8 cellular contexts compared by ENCODE assay signal in the genomic region with DNA sequence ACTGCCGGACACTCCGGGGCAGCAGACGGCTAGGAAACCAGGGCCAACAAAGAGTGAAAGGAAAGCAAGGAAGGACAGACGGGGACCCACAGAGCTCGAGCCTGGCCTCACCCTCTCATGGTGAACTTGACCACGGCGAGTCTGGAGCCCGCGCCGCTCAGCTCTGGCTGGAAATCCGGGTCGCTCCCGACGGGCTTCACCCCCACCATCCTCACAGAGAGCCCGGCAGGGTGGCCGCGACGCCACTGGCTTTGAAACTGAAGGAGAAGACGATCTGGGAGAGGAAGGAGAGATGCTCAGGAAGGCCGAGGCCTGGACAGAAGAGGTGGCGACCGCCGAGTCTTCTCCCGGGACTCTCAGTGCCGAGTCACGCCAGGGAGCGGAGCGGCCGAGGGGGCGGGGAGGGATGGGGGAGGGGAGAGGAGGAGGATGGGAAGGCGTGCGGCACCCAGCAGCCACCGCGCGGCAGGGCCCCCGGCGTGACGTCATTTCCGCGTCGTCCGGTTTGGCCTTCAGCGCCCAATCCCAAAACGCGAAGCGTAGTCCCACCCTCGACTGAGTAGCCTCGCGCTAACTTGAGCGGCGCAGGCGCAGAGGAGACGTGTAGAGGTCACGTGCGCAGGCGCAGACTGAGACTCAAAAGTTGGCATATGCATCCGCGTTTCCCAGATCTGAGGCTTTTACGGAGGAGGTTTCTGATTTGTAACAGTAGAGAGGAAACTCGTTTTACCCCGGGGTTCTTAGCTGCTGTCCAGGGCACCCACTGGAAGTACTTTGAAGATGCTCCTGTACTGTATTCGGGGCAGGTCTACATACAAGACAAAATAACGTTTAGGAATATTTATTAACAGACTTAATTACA. TPM values are rescaled to one million over a fixed set of nuclear protein-coding genes. Genes with fewer than 3 reads are reported as not detected.
DNase-seq lines count a peak whose midpoint lies in the region; ATAC-seq and TF ChIP-seq lines count a peak whose summit lies in the region.

A gene (minus strand): TSS at position 361 of the 862 bp plus-strand sequence. CDS start 152 bp downstream, at position 209.

- CTCF ChIA-PET in SK-N-SH (lab: Yijun Ruan, JAX) = no interaction called here

- H3F3A ChIP-seq in SK-N-SH (replicated peaks; ENCODE audit: insufficient read depth) = no peaks in the 10 kb centered on the region

- TF ChIP-seq EP300 in SK-N-SH (IDR thresholded peaks at IDR 0.05; ENCODE audit: borderline replicate concordance in 1 of 2, low read depth in 1 of 2, low read length in 1 of 2) = peak; percentile 35 to 41; a peak in 2 of 4 replicates

- TF ChIP-seq RAD21 in SK-N-SH (IDR thresholded peaks at IDR 0.05; ENCODE audit: low read length) = no peak

- POLR2A ChIA-PET in SK-N-SH (lab: Yijun Ruan, JAX) = interaction anchor here (1.5 kb wide), 1 partner anchor 13 kb away, joined by 10 read pairs; a partner anchor contains a TSS

- peaks cover 0 to 5% of the 10 kb centered on the region in 2 experiments for H3K36me3 ChIP-seq in SK-N-SH (replicated peaks in 1 of 2; ENCODE audit: control insufficient read depth in 1 of 2, insufficient read depth in 2 of 2, low read length in 1 of 2)

- H3K4me3 ChIP-seq in SK-N-SH (ENCODE audit: low read depth in 2 of 2, low read length in 1 of 2) = peak within 1 kb of the TSS; percentile 88 to 97

- H3K9me2 ChIP-seq in SK-N-SH = no peaks in the 10 kb centered on the region

- H3K9ac ChIP-seq in SK-N-SH = peak within 1 kb of the TSS; percentile 98

- DNase-seq in GM04503 (ENCODE audit: low read depth) (peak; percentile 85), NCI-H1048 (lab: John Stamatoyannopoulos, UW) (peak; percentile 99), SK-N-SH (peak; percentile 97), germinal center (ENCODE audit: low spot score) (peak; percentile 95), non-pigmented ciliary epithelial cell (ENCODE audit: low read depth) (peak; percentile 92), superior temporal gyrus (ENCODE audit: extremely low spot score) (peak; percentile 100)
- DNase-seq in activated naive CD4-positive, alpha-beta T cell treated with anti-CD3 and anti-CD28 coated beads, Interleukin-2, amount 50 U/mL, for 16 hours = peak; percentile 99

- H3K79me2 ChIP-seq in SK-N-SH (ENCODE audit: insufficient read depth) = peaks cover 49% of the 10 kb centered on the region

- 3% methylated on average over 45 of the region's 63 CpGs for WGBS in SK-N-SH (ENCODE audit: low lambda C conversion rate)

- peak within 1 kb of the TSS; percentile 92 for H2AFZ ChIP-seq in SK-N-SH (ENCODE audit: low read depth)

- no peaks in the 10 kb centered on the region for H3K9me3 ChIP-seq in SK-N-SH

- peaks cover 0 to 7% of the 10 kb centered on the region in 2 experiments; a peak in 2 of 4 replicates for H3K4me1 ChIP-seq in SK-N-SH (ENCODE audit: control insufficient read depth in 1 of 2, insufficient read depth in 2 of 2, low read depth in 1 of 2, low read length in 1 of 2)

- no peaks in the 10 kb centered on the region for H3K27me3 ChIP-seq in SK-N-SH (ENCODE audit: insufficient read depth)

- peak within 1 kb of the TSS; percentile 95 to 97 for H3K27ac ChIP-seq in SK-N-SH (ENCODE audit: low read depth in 2 of 2, low read length in 1 of 2)

- ATAC-seq in HG02571 (IDR thresholded peaks at IDR 0.05; ENCODE audit: unreplicated experiment) = peak; percentile 93

- H4K20me1 ChIP-seq in SK-N-SH (ENCODE audit: insufficient read depth) = peaks cover 43% of the 10 kb centered on the region

- no peak for TF ChIP-seq CTCF in SK-N-SH (IDR thresholded peaks at IDR 0.05)

- H3K4me2 ChIP-seq in SK-N-SH = peak within 1 kb of the TSS; percentile 86

TF ChIP-seq in SK-N-SH, 30 proteins besides CTCF, POLR2A, EP300 and RAD21 (continues in another document):
- no peak; the same call in 1 of the 2 replicates for TF ChIP-seq FOSL2 (IDR thresholded peaks at IDR 0.05; ENCODE audit: borderline replicate concordance, low read depth)
- no peak for TF ChIP-seq EZH2phosphoT487 (IDR thresholded peaks at IDR 0.05; ENCODE audit: borderline replicate concordance, low read depth)
- TF ChIP-seq GATA2 (CRISPR knock-in tag; IDR thresholded peaks at IDR 0.05) = no peak
- TF ChIP-seq TCF12 (IDR thresholded peaks at IDR 0.05) = peak; percentile 40; the same call in 1 of the 2 replicates
- peak; percentile 81 for TF ChIP-seq ELF1 (IDR thresholded peaks at IDR 0.05)
- TF ChIP-seq GABPA (IDR thresholded peaks at IDR 0.05; ENCODE audit: low read depth) = peak; percentile 79
- TF ChIP-seq RXRA (IDR thresholded peaks at IDR 0.05; ENCODE audit: borderline replicate concordance, low read depth) = no peak
- TF ChIP-seq SIN3A (IDR thresholded peaks at IDR 0.05; ENCODE audit: borderline replicate concordance, low read depth, low read length) = peak; percentile 83; the same call in 1 of the 2 replicates
- TF ChIP-seq SMC3 (IDR thresholded peaks at IDR 0.05; ENCODE audit: low read depth, low read length) = no peak
- TF ChIP-seq NRF1 (IDR thresholded peaks at IDR 0.05; ENCODE audit: low read depth, low read length) = peak; percentile 100
- TF ChIP-seq, protein P1, sequence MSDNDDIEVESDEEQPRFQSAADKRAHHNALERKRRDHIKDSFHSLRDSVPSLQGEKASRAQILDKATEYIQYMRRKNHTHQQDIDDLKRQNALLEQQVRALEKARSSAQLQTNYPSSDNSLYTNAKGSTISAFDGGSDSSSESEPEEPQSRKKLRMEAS (IDR thresholded peaks at IDR 0.05; ENCODE audit: low read depth) = peak; percentile 83
- TF ChIP-seq, protein P2, sequence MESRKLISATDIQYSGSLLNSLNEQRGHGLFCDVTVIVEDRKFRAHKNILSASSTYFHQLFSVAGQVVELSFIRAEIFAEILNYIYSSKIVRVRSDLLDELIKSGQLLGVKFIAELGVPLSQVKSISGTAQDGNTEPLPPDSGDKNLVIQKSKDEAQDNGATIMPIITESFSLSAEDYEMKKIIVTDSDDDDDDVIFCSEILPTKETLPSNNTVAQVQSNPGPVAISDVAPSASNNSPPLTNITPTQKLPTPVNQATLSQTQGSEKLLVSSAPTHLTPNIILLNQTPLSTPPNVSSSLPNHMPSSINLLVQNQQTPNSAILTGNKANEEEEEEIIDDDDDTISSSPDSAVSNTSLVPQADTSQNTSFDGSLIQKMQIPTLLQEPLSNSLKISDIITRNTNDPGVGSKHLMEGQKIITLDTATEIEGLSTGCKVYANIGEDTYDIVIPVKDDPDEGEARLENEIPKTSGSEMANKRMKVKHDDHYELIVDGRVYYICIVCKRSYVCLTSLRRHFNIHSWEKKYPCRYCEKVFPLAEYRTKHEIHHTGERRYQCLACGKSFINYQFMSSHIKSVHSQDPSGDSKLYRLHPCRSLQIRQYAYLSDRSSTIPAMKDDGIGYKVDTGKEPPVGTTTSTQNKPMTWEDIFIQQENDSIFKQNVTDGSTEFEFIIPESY (IDR thresholded peaks at IDR 0.05; ENCODE audit: borderline replicate concordance, low read depth) = peak; percentile 96
- TF ChIP-seq, protein P3, sequence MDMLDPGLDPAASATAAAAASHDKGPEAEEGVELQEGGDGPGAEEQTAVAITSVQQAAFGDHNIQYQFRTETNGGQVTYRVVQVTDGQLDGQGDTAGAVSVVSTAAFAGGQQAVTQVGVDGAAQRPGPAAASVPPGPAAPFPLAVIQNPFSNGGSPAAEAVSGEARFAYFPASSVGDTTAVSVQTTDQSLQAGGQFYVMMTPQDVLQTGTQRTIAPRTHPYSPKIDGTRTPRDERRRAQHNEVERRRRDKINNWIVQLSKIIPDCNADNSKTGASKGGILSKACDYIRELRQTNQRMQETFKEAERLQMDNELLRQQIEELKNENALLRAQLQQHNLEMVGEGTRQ (IDR thresholded peaks at IDR 0.05; ENCODE audit: borderline replicate concordance, low read depth, low read length) = peak; percentile 64
- TF ChIP-seq POLR2AphosphoS5 (IDR thresholded peaks at IDR 0.05; ENCODE audit: low read depth, low read length) = peak; percentile 94
- TF ChIP-seq MEF2A (IDR thresholded peaks at IDR 0.05; ENCODE audit: borderline replicate concordance, low read depth) = no peak
- TF ChIP-seq, protein P4, sequence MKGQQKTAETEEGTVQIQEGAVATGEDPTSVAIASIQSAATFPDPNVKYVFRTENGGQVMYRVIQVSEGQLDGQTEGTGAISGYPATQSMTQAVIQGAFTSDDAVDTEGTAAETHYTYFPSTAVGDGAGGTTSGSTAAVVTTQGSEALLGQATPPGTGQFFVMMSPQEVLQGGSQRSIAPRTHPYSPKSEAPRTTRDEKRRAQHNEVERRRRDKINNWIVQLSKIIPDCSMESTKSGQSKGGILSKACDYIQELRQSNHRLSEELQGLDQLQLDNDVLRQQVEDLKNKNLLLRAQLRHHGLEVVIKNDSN (IDR thresholded peaks at IDR 0.05; ENCODE audit: borderline replicate concordance, low read depth) = peak; percentile 91
- TF ChIP-seq RFX5 (IDR thresholded peaks at IDR 0.05; ENCODE audit: low read length) = peak; percentile 69; the same call in 1 of the 2 replicates
- TF ChIP-seq CHD2 (IDR thresholded peaks at IDR 0.05; ENCODE audit: low read length, partially characterized antibody) = peak; percentile 99
- TF ChIP-seq RCOR1 (IDR thresholded peaks at IDR 0.05; ENCODE audit: low read length) = peak; percentile 21; the same call in 1 of the 2 replicates
- TF ChIP-seq YY1 (IDR thresholded peaks at IDR 0.05; ENCODE audit: low read depth) = no peak
- peak; percentile 91 for TF ChIP-seq TAF1 (IDR thresholded peaks at IDR 0.05; ENCODE audit: borderline replicate concordance, low read depth, low read length)
- TF ChIP-seq FOXM1 (IDR thresholded peaks at IDR 0.05; ENCODE audit: low read depth) = no peak
- no peak for TF ChIP-seq TEAD4 (IDR thresholded peaks at IDR 0.05; ENCODE audit: borderline replicate concordance, insufficient read depth)
- TF ChIP-seq, protein P5, sequence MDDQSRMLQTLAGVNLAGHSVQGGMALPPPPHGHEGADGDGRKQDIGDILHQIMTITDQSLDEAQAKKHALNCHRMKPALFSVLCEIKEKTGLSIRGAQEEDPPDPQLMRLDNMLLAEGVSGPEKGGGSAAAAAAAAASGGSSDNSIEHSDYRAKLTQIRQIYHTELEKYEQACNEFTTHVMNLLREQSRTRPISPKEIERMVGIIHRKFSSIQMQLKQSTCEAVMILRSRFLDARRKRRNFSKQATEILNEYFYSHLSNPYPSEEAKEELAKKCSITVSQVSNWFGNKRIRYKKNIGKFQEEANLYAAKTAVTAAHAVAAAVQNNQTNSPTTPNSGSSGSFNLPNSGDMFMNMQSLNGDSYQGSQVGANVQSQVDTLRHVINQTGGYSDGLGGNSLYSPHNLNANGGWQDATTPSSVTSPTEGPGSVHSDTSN (IDR thresholded peaks at IDR 0.05) = no peak
- TF ChIP-seq JUND (IDR thresholded peaks at IDR 0.05) = no peak

RNA-seq across cellular contexts. Expression of the gene that starts here (rescaled TPM):
- 37.4 and 39.7 TPM in 2 replicates for polyA plus RNA-seq in SK-N-SH (2012; rRNA removed)
- polyA plus RNA-seq in SK-N-SH (2012; cell fraction: cytosol; rRNA removed) = 53.1 and 71.9 TPM in 2 replicates
- polyA plus RNA-seq in SK-N-SH (2012; cell fraction: nucleus; rRNA removed) = 18.7 and 22.8 TPM in 2 replicates

Comparison
In these comparisons a context has a peak if more than half of its experiments do, and no peak if none do; other contexts are left out.
1. Peak in every context shown above with its lines: DNase-seq, ATAC-seq, H3K4me3 ChIP-seq and H3K27ac ChIP-seq.